In the genomic region with DNA sequence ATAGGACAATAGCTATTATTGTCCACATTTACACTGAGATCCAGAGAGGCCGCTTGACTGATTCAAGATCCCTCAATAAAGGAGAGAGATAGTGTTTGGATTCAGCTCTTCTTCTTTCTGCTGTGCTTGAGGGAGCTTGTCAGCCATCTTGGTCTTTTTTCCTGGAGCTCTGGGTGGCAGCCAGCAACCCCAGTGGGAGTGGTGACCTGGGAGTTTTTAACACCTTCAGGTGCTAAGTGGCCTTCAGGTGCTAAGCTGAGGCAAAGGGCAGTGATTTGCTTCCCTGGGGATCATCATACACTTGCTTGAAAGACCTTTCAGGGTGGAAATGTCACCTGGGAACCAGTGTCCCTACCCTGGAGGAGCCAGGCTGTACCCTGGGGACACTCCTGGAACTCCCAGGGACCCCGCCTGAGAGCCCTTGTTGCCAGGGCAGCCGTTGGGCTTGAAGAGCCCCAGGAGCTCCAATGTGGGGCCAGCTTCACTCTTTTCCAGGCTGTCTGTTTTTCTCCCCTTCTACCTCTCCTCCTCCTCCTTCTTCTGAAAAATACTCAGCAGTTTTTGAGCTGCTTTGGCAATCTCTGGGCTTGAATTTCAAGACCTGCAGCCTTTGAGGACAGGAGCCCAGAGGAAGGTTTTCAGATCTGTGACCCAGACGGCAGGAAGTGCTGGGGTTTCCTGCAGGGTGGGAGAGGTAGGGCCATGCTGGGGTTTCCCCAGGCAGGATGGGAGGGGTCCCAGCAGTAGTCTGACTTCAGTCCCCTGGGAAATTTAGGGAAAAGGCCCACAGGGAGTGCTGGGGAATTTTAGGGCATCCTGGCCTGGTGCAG, we compare ENCODE assay signal across 2 cellular contexts.
A peak's percentile ranks its signal among the peaks of the same experiment; 100 is the strongest.
TF ChIP-seq lines count a peak whose summit lies in the region.

No MANE protein-coding gene starts in this region.

TF ChIP-seq in Ishikawa, 13 proteins besides CTCF, POLR2A, EP300 and RAD21:
- TF ChIP-seq NFIC (IDR thresholded peaks at IDR 0.05) = no peak
- TF ChIP-seq, protein P1, sequence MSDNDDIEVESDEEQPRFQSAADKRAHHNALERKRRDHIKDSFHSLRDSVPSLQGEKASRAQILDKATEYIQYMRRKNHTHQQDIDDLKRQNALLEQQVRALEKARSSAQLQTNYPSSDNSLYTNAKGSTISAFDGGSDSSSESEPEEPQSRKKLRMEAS (IDR thresholded peaks at IDR 0.05) = no peak
- TF ChIP-seq, protein P2, sequence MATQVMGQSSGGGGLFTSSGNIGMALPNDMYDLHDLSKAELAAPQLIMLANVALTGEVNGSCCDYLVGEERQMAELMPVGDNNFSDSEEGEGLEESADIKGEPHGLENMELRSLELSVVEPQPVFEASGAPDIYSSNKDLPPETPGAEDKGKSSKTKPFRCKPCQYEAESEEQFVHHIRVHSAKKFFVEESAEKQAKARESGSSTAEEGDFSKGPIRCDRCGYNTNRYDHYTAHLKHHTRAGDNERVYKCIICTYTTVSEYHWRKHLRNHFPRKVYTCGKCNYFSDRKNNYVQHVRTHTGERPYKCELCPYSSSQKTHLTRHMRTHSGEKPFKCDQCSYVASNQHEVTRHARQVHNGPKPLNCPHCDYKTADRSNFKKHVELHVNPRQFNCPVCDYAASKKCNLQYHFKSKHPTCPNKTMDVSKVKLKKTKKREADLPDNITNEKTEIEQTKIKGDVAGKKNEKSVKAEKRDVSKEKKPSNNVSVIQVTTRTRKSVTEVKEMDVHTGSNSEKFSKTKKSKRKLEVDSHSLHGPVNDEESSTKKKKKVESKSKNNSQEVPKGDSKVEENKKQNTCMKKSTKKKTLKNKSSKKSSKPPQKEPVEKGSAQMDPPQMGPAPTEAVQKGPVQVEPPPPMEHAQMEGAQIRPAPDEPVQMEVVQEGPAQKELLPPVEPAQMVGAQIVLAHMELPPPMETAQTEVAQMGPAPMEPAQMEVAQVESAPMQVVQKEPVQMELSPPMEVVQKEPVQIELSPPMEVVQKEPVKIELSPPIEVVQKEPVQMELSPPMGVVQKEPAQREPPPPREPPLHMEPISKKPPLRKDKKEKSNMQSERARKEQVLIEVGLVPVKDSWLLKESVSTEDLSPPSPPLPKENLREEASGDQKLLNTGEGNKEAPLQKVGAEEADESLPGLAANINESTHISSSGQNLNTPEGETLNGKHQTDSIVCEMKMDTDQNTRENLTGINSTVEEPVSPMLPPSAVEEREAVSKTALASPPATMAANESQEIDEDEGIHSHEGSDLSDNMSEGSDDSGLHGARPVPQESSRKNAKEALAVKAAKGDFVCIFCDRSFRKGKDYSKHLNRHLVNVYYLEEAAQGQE (IDR thresholded peaks at IDR 0.05; ENCODE audit: low read depth) = no peak
- TF ChIP-seq, protein P3, sequence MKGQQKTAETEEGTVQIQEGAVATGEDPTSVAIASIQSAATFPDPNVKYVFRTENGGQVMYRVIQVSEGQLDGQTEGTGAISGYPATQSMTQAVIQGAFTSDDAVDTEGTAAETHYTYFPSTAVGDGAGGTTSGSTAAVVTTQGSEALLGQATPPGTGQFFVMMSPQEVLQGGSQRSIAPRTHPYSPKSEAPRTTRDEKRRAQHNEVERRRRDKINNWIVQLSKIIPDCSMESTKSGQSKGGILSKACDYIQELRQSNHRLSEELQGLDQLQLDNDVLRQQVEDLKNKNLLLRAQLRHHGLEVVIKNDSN (IDR thresholded peaks at IDR 0.05) = no peak
- peak; percentile 52; the same call in 1 of the 2 replicates for TF ChIP-seq YY1 (IDR thresholded peaks at IDR 0.05; ENCODE audit: low read depth)
- TF ChIP-seq FOXM1 (IDR thresholded peaks at IDR 0.05; ENCODE audit: borderline replicate concordance, low read depth) = no peak

TF ChIP-seq in H1, 55 proteins besides CTCF, POLR2A, EP300 and RAD21:
- TF ChIP-seq KDM1A (IDR thresholded peaks at IDR 0.05; ENCODE audit: borderline replicate concordance, low read length) (no peak), CHD1 (IDR thresholded peaks at IDR 0.05; ENCODE audit: low read depth, low read length) (no peak), POLR2AphosphoS5 (IDR thresholded peaks at IDR 0.05; ENCODE audit: low read depth, low read length) (no peak), GTF2F1 (IDR thresholded peaks at IDR 0.05; ENCODE audit: borderline replicate concordance, low read depth, low read length) (no peak), TBP (IDR thresholded peaks at IDR 0.05; ENCODE audit: low read depth, low read length) (no peak), ASH2L (IDR thresholded peaks at IDR 0.05; ENCODE audit: low read length) (no peak), TAF7 (optimal IDR thresholded peaks at IDR 0.05; ENCODE audit: borderline replicate concordance, low read depth, low read length) (no peak), RBBP5 (IDR thresholded peaks at IDR 0.05; ENCODE audit: borderline replicate concordance, low read depth, low read length) (no peak), NRF1 (IDR thresholded peaks at IDR 0.05; ENCODE audit: low read depth, low read length) (no peak), CTBP2 (IDR thresholded peaks at IDR 0.05; ENCODE audit: borderline replicate concordance, insufficient read depth, insufficient read length, low read length) (no peak)
- TF ChIP-seq, protein P4, sequence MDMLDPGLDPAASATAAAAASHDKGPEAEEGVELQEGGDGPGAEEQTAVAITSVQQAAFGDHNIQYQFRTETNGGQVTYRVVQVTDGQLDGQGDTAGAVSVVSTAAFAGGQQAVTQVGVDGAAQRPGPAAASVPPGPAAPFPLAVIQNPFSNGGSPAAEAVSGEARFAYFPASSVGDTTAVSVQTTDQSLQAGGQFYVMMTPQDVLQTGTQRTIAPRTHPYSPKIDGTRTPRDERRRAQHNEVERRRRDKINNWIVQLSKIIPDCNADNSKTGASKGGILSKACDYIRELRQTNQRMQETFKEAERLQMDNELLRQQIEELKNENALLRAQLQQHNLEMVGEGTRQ (IDR thresholded peaks at IDR 0.05; ENCODE audit: low read length) = no peak
